19 cellular contexts compared by ENCODE assay signal in the genomic region with DNA sequence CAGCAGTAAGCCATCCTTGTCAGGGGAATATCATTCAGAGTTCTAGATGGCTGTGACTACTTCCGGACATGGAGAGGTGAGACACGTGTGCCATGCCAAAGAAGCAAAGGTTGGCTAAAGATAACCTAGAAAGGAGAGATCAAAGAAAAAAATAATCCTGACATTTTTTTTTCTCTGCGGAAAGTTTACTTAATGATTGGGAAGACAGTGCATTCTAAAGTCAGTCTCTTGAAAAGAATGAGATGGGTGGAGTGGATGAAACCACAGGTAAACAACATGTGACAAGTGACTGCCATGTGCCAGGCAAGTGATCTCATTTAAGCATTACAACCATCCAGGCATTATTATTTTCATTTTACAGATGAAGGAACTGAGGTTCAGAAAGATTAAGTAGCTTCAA.
DNase-seq lines count a peak whose midpoint lies in the region; ATAC-seq, FAIRE-seq and TF ChIP-seq lines count a peak whose summit lies in the region.
"Had no signal": no experiment of that assay in that cellular context is flagged by ENCODE, and none has a peak within 500 bp of the region (broad histone marks: within the 10 kb centered on the region; RNA-seq: fewer than 3 reads in every experiment).

No MANE protein-coding gene starts in this region.

- H3K9me3 Mint-ChIP-seq in Caco-2 (ENCODE audit: unreplicated experiment) = peaks cover 34% of the 10 kb centered on the region

- no TSS peak for BruUV-seq in Caco-2 (replicated peaks; lab: Mats Ljungman, UMichigan)

- peak overlapping the region; percentile 76 for H3K27ac Mint-ChIP-seq in Caco-2 (ENCODE audit: unreplicated experiment)
- H3K27ac Mint-ChIP-seq: CD4-positive, alpha-beta T cell; IgD-negative memory B cell had no signal

- H3K4me3 ChIP-seq in Caco-2 (ENCODE audit: low read depth, low read length) = no peak overlapping the region
- H3K4me3 ChIP-seq in bronchial epithelial cell (ENCODE audit: low read depth, low read length) = no peak overlapping the region
- H3K4me3 ChIP-seq: A549, GM23248, HAP-1 had no signal

- TF ChIP-seq CTCF in Caco-2 (IDR thresholded peaks at IDR 0.05; ENCODE audit: insufficient read depth in 1 of 2, low read depth in 1 of 2, low read length in 1 of 2, severe bottlenecking in 1 of 2, unreplicated experiment in 1 of 2) = no peak
- TF ChIP-seq CTCF in bronchial epithelial cell (IDR thresholded peaks at IDR 0.05; ENCODE audit: insufficient read depth, low read length, severe bottlenecking) = no peak

- H3K9me3 ChIP-seq in Caco-2 = no peaks in the 10 kb centered on the region
- H3K9me3 ChIP-seq: A549 had no signal

- no peaks in the 10 kb centered on the region for H3K36me3 Mint-ChIP-seq in Caco-2 (ENCODE audit: insufficient read depth, unreplicated experiment)
- H3K36me3 Mint-ChIP-seq: IgD-negative memory B cell had no signal

- ATAC-seq in HG03520 (IDR thresholded peaks at IDR 0.05; ENCODE audit: unreplicated experiment) = no peak
- ATAC-seq: A549 had no signal

- no peak overlapping the region for H3K4me3 Mint-ChIP-seq in Caco-2 (ENCODE audit: unreplicated experiment)
- H3K4me3 Mint-ChIP-seq: CD4-positive, alpha-beta T cell; IgD-negative memory B cell had no signal

- in situ Hi-C loops in Caki2 (cut with HindIII; ENCODE audit: low pct_unique_long_range_greater_than_20kb, low sequenced_read_pairs) = no loop called here

- peaks cover 18% of the 10 kb centered on the region for H3K4me1 ChIP-seq in Caco-2
- H3K4me1 ChIP-seq: A549 had no signal

- POLR2A ChIA-PET in Caco-2 (lab: Charles Lee) = no interaction called here

- DNase-seq in Caco-2 = peak; percentile 45 to 49
- DNase-seq in Caki2 (ENCODE audit: low read depth) = peak; percentile 18
- peak; percentile 13 for DNase-seq in LoVo (ENCODE audit: low spot score)
- DNase-seq in bronchial epithelial cell (ENCODE audit: low read depth) = no peak
- no peak for DNase-seq in hepatic stellate cell (ENCODE audit: low spot score)
- no peak for DNase-seq in iPS-NIHi7 (ENCODE audit: extremely low spot score)
- DNase-seq: AML-193; Calu3; CD4-positive, alpha-beta T cell; GM23248; KBM-7 had no signal

- peak; percentile 40 for FAIRE-seq in bronchial epithelial cell (lab: Jason Lieb, UNC)
- FAIRE-seq: A549, G401.6, GM12891, GM19239, HTR-8/SVneo had no signal

- peaks cover 7% of the 10 kb centered on the region for H3K4me1 Mint-ChIP-seq in Caco-2 (ENCODE audit: low read depth, unreplicated experiment)
- H3K4me1 Mint-ChIP-seq: IgD-negative memory B cell had no signal

- intact Hi-C loops in Caco-2 (cut with micrococcal nuclease; ENCODE audit: unreplicated experiment) = loop anchor here (1.0 kb wide), 3 partner anchors 32 to 437 kb away; partner anchors contain the start of gene SOX2

- no peaks in the 10 kb centered on the region for H3K36me3 ChIP-seq in Caco-2 (ENCODE audit: control insufficient read depth, insufficient read depth, low read length)
- H3K36me3 ChIP-seq in bronchial epithelial cell (ENCODE audit: control insufficient read depth, insufficient read depth, low read length) = no peaks in the 10 kb centered on the region
- H3K36me3 ChIP-seq: HAP-1 had no signal

- H3K27me3 Mint-ChIP-seq in Caco-2 (ENCODE audit: insufficient read depth, unreplicated experiment) = no peaks in the 10 kb centered on the region
- H3K27me3 Mint-ChIP-seq: CD4-positive, alpha-beta T cell had no signal

- CTCF ChIA-PET in Caco-2 (lab: Charles Lee) = no interaction called here

- H3K27me3 ChIP-seq in Caco-2 (replicated peaks; ENCODE audit: control insufficient read depth, insufficient read depth, low read length) (no peaks in the 10 kb centered on the region), bronchial epithelial cell (ENCODE audit: control insufficient read depth, insufficient read depth, low read length) (no peaks in the 10 kb centered on the region)

Comparison
In these comparisons a context has a peak if more than half of its experiments do, and no peak if none do; other contexts are left out.
1. DNase-seq: peak in Caco-2 (2 of 2), Caki2 (single experiment) and LoVo (single experiment); none in bronchial epithelial cell (single experiment), hepatic stellate cell (single experiment) and iPS-NIHi7 (single experiment).